Comparison of ENCODE assay signal across 8 cellular contexts in the genomic region with DNA sequence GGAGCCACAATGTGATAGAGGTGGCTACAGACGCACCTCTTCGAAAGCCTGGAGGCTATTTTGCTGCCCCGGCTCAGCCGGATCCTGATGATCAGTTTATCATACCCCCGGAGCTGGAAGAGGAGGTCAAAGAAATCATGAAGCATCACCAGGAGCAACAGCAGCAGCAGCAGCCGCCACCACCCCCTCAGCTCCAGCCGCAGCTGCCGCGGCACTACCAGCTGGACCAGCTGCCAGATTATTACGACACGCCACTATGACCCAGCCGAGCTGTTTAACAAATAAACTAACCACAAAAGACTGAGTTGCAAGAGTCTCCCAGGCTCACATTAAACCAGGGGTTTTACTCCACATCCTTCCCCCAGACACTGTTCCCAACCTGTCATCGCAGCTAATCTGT.
A peak's percentile ranks its signal among the peaks of the same experiment; 100 is the strongest.
DNase-seq lines count a peak whose midpoint lies in the region; ATAC-seq, FAIRE-seq and TF ChIP-seq lines count a peak whose summit lies in the region.

No MANE protein-coding gene starts in this region.

- H3K79me2 ChIP-seq in DND-41 (ENCODE audit: insufficient read depth, low read length), result no peaks in the 10 kb centered on the region
- H3K79me2 ChIP-seq in GM23338 (replicated peaks; ENCODE audit: insufficient read depth), result no peaks in the 10 kb centered on the region

- H3K4me1 Mint-ChIP-seq in type B pancreatic cell (ENCODE audit: unreplicated experiment), result peaks cover 8% of the 10 kb centered on the region
- H3K4me1 Mint-ChIP-seq in GM23338, result peaks cover 27% of the 10 kb centered on the region

- H2AFZ ChIP-seq in DND-41 (ENCODE audit: low read depth, low read length) (no peak overlapping the region), GM23338 (no peak overlapping the region)

- no peaks in the 10 kb centered on the region for H3K9me3 ChIP-seq in DND-41 (ENCODE audit: insufficient read depth, low read length, severe bottlenecking)

- H3K4me2 ChIP-seq in DND-41 (ENCODE audit: insufficient read depth, low read length) (no peak overlapping the region), GM23338 (no peak overlapping the region)

- H3K27me3 Mint-ChIP-seq in type B pancreatic cell (no peaks in the 10 kb centered on the region), GM23338 (ENCODE audit: insufficient read depth, low read depth, poor library complexity) (peaks cover 13% of the 10 kb centered on the region)

- H3K27ac ChIP-seq in DND-41 (ENCODE audit: low read length), result no peak overlapping the region
- H3K27ac ChIP-seq in GM23338 (ENCODE audit: low read depth), result no peak overlapping the region

- no peaks in the 10 kb centered on the region for H3K9me3 Mint-ChIP-seq in type B pancreatic cell
- H3K9me3 Mint-ChIP-seq in GM23338, result no peaks in the 10 kb centered on the region

- TF ChIP-seq CTCF in DND-41 (IDR thresholded peaks at IDR 0.05; ENCODE audit: borderline replicate concordance, extremely low read depth, low read length, poor library complexity, severe bottlenecking) (no peak), cardiac fibroblast (IDR thresholded peaks at IDR 0.05; ENCODE audit: low read depth, low read length) (no peak), type B pancreatic cell (conservative IDR thresholded peaks at IDR 0.05) (no peak), GM23338 (conservative IDR thresholded peaks at IDR 0.05; ENCODE audit: low read depth in 2 of 2) (no peak), D721Med (IDR thresholded peaks at IDR 0.05; ENCODE audit: insufficient read depth, missing control alignments) (no peak)

- H4K20me1 ChIP-seq in DND-41 (ENCODE audit: insufficient read depth, low read length) (0 out of 2 replicates have a peak, but pooled peaks cover 3% of the 10 kb centered on the region), GM23338 (replicated peaks; ENCODE audit: insufficient read depth) (peaks cover 7% of the 10 kb centered on the region; the same call in 1 of the 2 replicates)

- H3K36me3 ChIP-seq in DND-41 (ENCODE audit: insufficient read depth, low read length) (peaks cover 29% of the 10 kb centered on the region), GM23338 (ENCODE audit: insufficient read depth) (peaks cover 22% of the 10 kb centered on the region)

- ATAC-seq in DND-41 (ENCODE audit: insufficient read depth, low read depth) (no peak), GM23338 (no peak), HG02981 (IDR thresholded peaks at IDR 0.05; ENCODE audit: unreplicated experiment) (no peak)

- no peak overlapping the region for H3K9ac ChIP-seq in DND-41 (ENCODE audit: low read depth, low read length)

- DNase-seq in DND-41 (peak; percentile 27), NCI-H2196 (lab: John Stamatoyannopoulos, UW; ENCODE audit: unreplicated experiment) (peak; percentile 83), cardiac fibroblast (ENCODE audit: low read depth in 2 of 2) (peak; percentile 76 to 84), occipital lobe (lab: John Stamatoyannopoulos, UW) (peak; percentile 69), type B pancreatic cell (ENCODE audit: extremely low spot score, unreplicated experiment) (no peak), GM23338 (ENCODE audit: low spot score) (no peak), D721Med (ENCODE audit: insufficient read length, low spot score) (no peak)

- FAIRE-seq in D721Med (lab: Jason Lieb, UNC), result no peak

- H3K36me3 Mint-ChIP-seq in type B pancreatic cell (peaks cover 30% of the 10 kb centered on the region), GM23338 (ENCODE audit: low read depth) (peaks cover 61% of the 10 kb centered on the region)

- no peaks in the 10 kb centered on the region for H3K27me3 ChIP-seq in DND-41 (ENCODE audit: insufficient read depth, low read length, poor library complexity)
- H3K27me3 ChIP-seq in GM23338 (ENCODE audit: insufficient read depth), result no peaks in the 10 kb centered on the region

- no peaks in the 10 kb centered on the region for H3K9me2 ChIP-seq in GM23338 (ENCODE audit: insufficient read depth)

- H3F3A ChIP-seq in GM23338 (replicated peaks; ENCODE audit: low read depth), result 0 out of 2 replicates have a peak, but pooled peaks cover 4% of the 10 kb centered on the region

- H3K4me1 ChIP-seq in DND-41 (ENCODE audit: insufficient read depth, low read length), result peaks cover 4% of the 10 kb centered on the region
- no peaks in the 10 kb centered on the region for H3K4me1 ChIP-seq in GM23338 (ENCODE audit: insufficient read depth)

- H3K4me3 ChIP-seq in DND-41 (ENCODE audit: low read depth in 1 of 2, low read length in 2 of 2) (no peak overlapping the region), cardiac fibroblast (replicated peaks in 1 of 2; ENCODE audit: low read depth in 2 of 2, low read length in 2 of 2) (no peak overlapping the region), GM23338 (no peak overlapping the region)

- H3K27ac Mint-ChIP-seq in type B pancreatic cell (no peak overlapping the region), GM23338 (no peak overlapping the region; the same call in 1 of the 2 replicates)

- no peak overlapping the region for H3K4me3 Mint-ChIP-seq in type B pancreatic cell
- H3K4me3 Mint-ChIP-seq in GM23338, result no peak overlapping the region

TF ChIP-seq in GM23338, 12 proteins besides CTCF, POLR2A, EP300 and RAD21:
- TF ChIP-seq REST (IDR thresholded peaks at IDR 0.05; ENCODE audit: unreplicated experiment) (no peak), CREB1 (CRISPR knock-in tag; IDR thresholded peaks at IDR 0.05; ENCODE audit: low read depth) (no peak), ETS1 (IDR thresholded peaks at IDR 0.05) (no peak), ZNF331 (CRISPR knock-in tag; IDR thresholded peaks at IDR 0.05; ENCODE audit: low read depth) (no peak), ZNF114 (CRISPR knock-in tag; IDR thresholded peaks at IDR 0.05) (no peak), EZH2phosphoT487 (IDR thresholded peaks at IDR 0.05; ENCODE audit: unreplicated experiment) (no peak)

Comparison
In these comparisons a context has a peak if more than half of its experiments do, and no peak if none do; other contexts are left out.
1. DNase-seq: peak in DND-41 (single experiment), NCI-H2196 (single experiment), cardiac fibroblast (2 of 2) and occipital lobe (single experiment); none in type B pancreatic cell (single experiment), GM23338 (single experiment) and D721Med (single experiment).